ENCODE assay signal across 8 cellular contexts in genomic region chr5:39399135-39400036, GRCh38. TPM values are rescaled to one million over a fixed set of nuclear protein-coding genes. Genes with fewer than 3 reads are reported as not detected.
A peak's percentile ranks its signal among the peaks of the same experiment; 100 is the strongest.
DNase-seq lines count a peak whose midpoint lies in the region; ATAC-seq lines count a peak whose summit lies in the region.

No MANE protein-coding gene starts in this region.

- no peaks in the 10 kb centered on the region for H3K27me3 ChIP-seq in stomach smooth muscle (ENCODE audit: control insufficient read depth in 1 of 2, insufficient read depth in 2 of 2, low read length in 2 of 2)

- peak overlapping the region; percentile 7 for H3K27ac ChIP-seq in stomach smooth muscle (ENCODE audit: low read length)

- H3K9me3 Mint-ChIP-seq in immature natural killer cell, result no peaks in the 10 kb centered on the region

- no peak overlapping the region for H3K4me3 ChIP-seq in stomach smooth muscle (ENCODE audit: low read length in 2 of 2)

- H3K36me3 Mint-ChIP-seq in immature natural killer cell, result peaks cover 0 to 16% (median 8%) of the 10 kb centered on the region in 3 donors

- H3K9me3 ChIP-seq in stomach smooth muscle (ENCODE audit: control insufficient read depth in 2 of 2, low read length in 2 of 2), result no peaks in the 10 kb centered on the region

- H3K4me3 Mint-ChIP-seq in immature natural killer cell, result peak overlapping the region; percentile 71 to 85 (median 72)

- H3K4me1 Mint-ChIP-seq in immature natural killer cell, result peaks cover 86% of the 10 kb centered on the region in 2 donors

- DNase-seq in HT-29 (ENCODE audit: low spot score) (peak; percentile 43), amniotic stem cell (lab: John Stamatoyannopoulos, UW) (peak; percentile 96), immature natural killer cell (peak; percentile 20 to 42 (median 24)), NCI-H345 treated with DMSO at 0.1 percent for 48 hours (lab: John Stamatoyannopoulos, UW; ENCODE audit: unreplicated experiment) (no peak)
- no peak for DNase-seq in central memory CD4-positive, alpha-beta T cell

- H3K27ac Mint-ChIP-seq in immature natural killer cell, result peak overlapping the region; percentile 86 to 94 (median 90)

- no peaks in the 10 kb centered on the region for H3K27me3 Mint-ChIP-seq in immature natural killer cell (ENCODE audit: low read depth in 3 of 3)

- H3K36me3 ChIP-seq in stomach smooth muscle (ENCODE audit: control insufficient read depth in 2 of 2, insufficient read depth in 2 of 2, low read length in 2 of 2), result no peaks in the 10 kb centered on the region

- H3K4me1 ChIP-seq in stomach smooth muscle (ENCODE audit: control insufficient read depth, insufficient read depth, low read length), result no peaks in the 10 kb centered on the region

- H3K9ac ChIP-seq in stomach smooth muscle (ENCODE audit: low read length in 2 of 2), result peak overlapping the region in 1 of 2 donors; percentile 28

- no peak for ATAC-seq in GM21381 (IDR thresholded peaks at IDR 0.05; ENCODE audit: unreplicated experiment)
- ATAC-seq in GM21619 (IDR thresholded peaks at IDR 0.05; ENCODE audit: unreplicated experiment), result no peak

RNA-seq across cellular contexts. Expression of gene DAB2, which starts 25.4 kb away (rescaled TPM):
- total RNA-seq in HT-29 (2014; rRNA removed; shearing (Covaris generic)), result 2.3 and 3.4 TPM in 2 replicates
- polyA plus RNA-seq in immature natural killer cell, result 10 to 100 TPM; 17.3 to 45.0 (median 20.0) TPM

RNA-seq across cellular contexts. Expression of gene C9, which starts 35.1 kb away (rescaled TPM):
- not detected in 2 replicates for total RNA-seq in HT-29 (2014; rRNA removed; shearing (Covaris generic))
- polyA plus RNA-seq in immature natural killer cell, result not detected

Comparison
In these comparisons a context has a peak if more than half of its experiments do, and no peak if none do; other contexts are left out.
1. DNase-seq: peak in HT-29 (single experiment), amniotic stem cell (single experiment) and immature natural killer cell (3 of 3); none in NCI-H345 treated with DMSO at 0.1 percent for 48 hours (single experiment) and central memory CD4-positive, alpha-beta T cell (single experiment).